Comparison of ENCODE assay signal across 9 cellular contexts in genomic region chr2:216015722-216016464, GRCh38. TPM values are rescaled to one million over a fixed set of nuclear protein-coding genes. Genes with fewer than 3 reads are reported as not detected.
DNase-seq lines count a peak whose midpoint lies in the region; ATAC-seq and TF ChIP-seq lines count a peak whose summit lies in the region.
"Had no signal": no experiment of that assay in that cellular context is flagged by ENCODE, and none has a peak within 500 bp of the region (broad histone marks: within the 10 kb centered on the region; RNA-seq: fewer than 3 reads in every experiment).

No MANE protein-coding gene starts in this region.

- peaks cover 4% of the 10 kb centered on the region for H3K36me3 Mint-ChIP-seq in stimulated activated naive CD8-positive, alpha-beta T cell treated with anti-CD3 and anti-CD28 coated beads, Interleukin-15, Interleukin-2, amounts not matched to agents 100 ng/mL and 50 ng/mL, for 24 hours (ENCODE audit: low read depth)

- H3K4me3 ChIP-seq in foreskin fibroblast (ENCODE audit: low read depth in 1 of 2, low read length in 2 of 2) (no peak overlapping the region), prostate gland (no peak overlapping the region)
- H3K4me3 ChIP-seq: SJSA1 had no signal

- H3K4me1 ChIP-seq in prostate gland (replicated peaks) = no peaks in the 10 kb centered on the region

- no peaks in the 10 kb centered on the region for H3K9me3 Mint-ChIP-seq in stimulated activated naive CD8-positive, alpha-beta T cell treated with anti-CD3 and anti-CD28 coated beads, Interleukin-15, Interleukin-2, amounts not matched to agents 100 ng/mL and 50 ng/mL, for 24 hours

- H3K36me3 ChIP-seq in prostate gland = no peaks in the 10 kb centered on the region
- H3K36me3 ChIP-seq: SJSA1 had no signal

- no peaks in the 10 kb centered on the region for H3K27me3 ChIP-seq in prostate gland (replicated peaks; ENCODE audit: insufficient read depth)

- DNase-seq in NCI-H1694 treated with DMSO at 0.1 percent for 48 hours (lab: John Stamatoyannopoulos, UW) = peak; percentile 34
- peak; percentile 75 for DNase-seq in activated effector memory CD4-positive, alpha-beta T cell treated with anti-CD3 and anti-CD28 coated beads, Interleukin-2, amount 50 U/mL, for 16 hours
- no peak for DNase-seq in foreskin fibroblast
- no peak for DNase-seq in prostate gland (ENCODE audit: low spot score)
- DNase-seq in amygdala (lab: John Stamatoyannopoulos, UW) = no peak

- H3K9me3 ChIP-seq in prostate gland = no peaks in the 10 kb centered on the region

- intact Hi-C loops in prostate gland (cut with DNase I) = no loop called here

- peak overlapping the region; percentile 84 for H3K27ac Mint-ChIP-seq in stimulated activated naive CD8-positive, alpha-beta T cell treated with anti-CD3 and anti-CD28 coated beads, Interleukin-15, Interleukin-2, amounts not matched to agents 100 ng/mL and 50 ng/mL, for 24 hours

- TF ChIP-seq POLR2A in prostate gland (IDR thresholded peaks at IDR 0.05) = no peak

- 84% methylated on average over 5 of the region's 5 CpGs for WGBS in prostate gland

- no peak overlapping the region for H3K27ac ChIP-seq in prostate gland
- H3K27ac ChIP-seq: SJSA1 had no signal

- peak overlapping the region; percentile 42 for H3K4me3 Mint-ChIP-seq in stimulated activated naive CD8-positive, alpha-beta T cell treated with anti-CD3 and anti-CD28 coated beads, Interleukin-15, Interleukin-2, amounts not matched to agents 100 ng/mL and 50 ng/mL, for 24 hours

- H3K27me3 Mint-ChIP-seq in stimulated activated naive CD8-positive, alpha-beta T cell treated with anti-CD3 and anti-CD28 coated beads, Interleukin-15, Interleukin-2, amounts not matched to agents 100 ng/mL and 50 ng/mL, for 24 hours = no peaks in the 10 kb centered on the region

- peaks cover 54% of the 10 kb centered on the region for H3K4me1 Mint-ChIP-seq in stimulated activated naive CD8-positive, alpha-beta T cell treated with anti-CD3 and anti-CD28 coated beads, Interleukin-15, Interleukin-2, amounts not matched to agents 100 ng/mL and 50 ng/mL, for 24 hours (ENCODE audit: low read depth)

- no peak for TF ChIP-seq CTCF in foreskin fibroblast (IDR thresholded peaks at IDR 0.05; ENCODE audit: low read depth, low read length)
- no peak for TF ChIP-seq CTCF in prostate gland (IDR thresholded peaks at IDR 0.05)

- ATAC-seq in GM18858 (IDR thresholded peaks at IDR 0.05; ENCODE audit: unreplicated experiment) = peak; percentile 82
- peak; percentile 79 for ATAC-seq in HG02571 (IDR thresholded peaks at IDR 0.05; ENCODE audit: unreplicated experiment)

RNA-seq across cellular contexts. Expression of gene MREG, which starts 2.5 kb away (rescaled TPM):
- 1 to 10 TPM; 9.0 to 9.5 TPM for total RNA-seq in prostate gland

Comparison
In these comparisons a context has a peak if more than half of its experiments do, and no peak if none do; other contexts are left out.
1. DNase-seq: peak in NCI-H1694 treated with DMSO at 0.1 percent for 48 hours (single experiment) and activated effector memory CD4-positive, alpha-beta T cell treated with anti-CD3 and anti-CD28 coated beads, Interleukin-2, amount 50 U/mL, for 16 hours (single experiment); none in foreskin fibroblast (0 of 2), prostate gland (single experiment) and amygdala (0 of 56).